10 cellular contexts compared by ENCODE assay signal in the genomic region with DNA sequence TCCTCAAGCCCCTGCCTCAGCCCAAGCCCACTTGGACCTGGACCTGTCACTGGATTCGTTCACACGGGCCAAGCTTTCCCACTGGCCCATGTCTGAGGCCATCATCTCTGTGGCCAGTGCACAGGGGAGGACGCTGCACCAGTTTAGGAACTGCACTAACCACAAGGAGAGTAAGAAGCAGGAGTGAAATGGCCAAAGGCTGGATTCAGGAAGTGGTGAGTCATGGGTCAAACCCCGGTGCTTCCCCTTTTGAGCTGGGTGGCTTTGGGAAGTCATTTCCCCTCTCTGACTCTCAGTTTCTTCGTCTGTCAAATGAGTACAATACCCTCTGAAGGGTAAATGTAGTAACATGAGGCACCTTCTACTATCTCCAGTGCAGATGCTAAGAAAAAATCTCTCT.
DNase-seq lines count a peak whose midpoint lies in the region; ATAC-seq and TF ChIP-seq lines count a peak whose summit lies in the region.
"Had no signal": no experiment of that assay in that cellular context is flagged by ENCODE, and none has a peak within 500 bp of the region (broad histone marks: within the 10 kb centered on the region; RNA-seq: fewer than 3 reads in every experiment).

No MANE protein-coding gene starts in this region.

- H3K9me3 Mint-ChIP-seq in naive thymus-derived CD4-positive, alpha-beta T cell = peaks cover 0 to 1% (median 0%) of the 10 kb centered on the region in 11 donors

- DNase-seq in Caki2 (ENCODE audit: low read depth) (peak; percentile 37), NCI-H226 (peak; percentile 67), colonic mucosa (peak; percentile 35), germinal center (ENCODE audit: low spot score) (no peak)
- DNase-seq in naive thymus-derived CD4-positive, alpha-beta T cell = no peak
- DNase-seq: NCI-H1694 had no signal

- POLR2A ChIA-PET in naive thymus-derived CD4-positive, alpha-beta T cell (lab: Charles Lee) = no interaction called here

- H3K4me3 Mint-ChIP-seq in naive thymus-derived CD4-positive, alpha-beta T cell = peak overlapping the region in 2 of 10 donors; percentile 43 to 67

- peaks cover 16 to 37% (median 27%) of the 10 kb centered on the region in 5 donors for H3K27me3 Mint-ChIP-seq in naive thymus-derived CD4-positive, alpha-beta T cell

- CTCF ChIA-PET in naive thymus-derived CD4-positive, alpha-beta T cell (lab: Charles Lee) = interaction anchor here (0.6 kb wide), 2 partner anchors 193 to 268 kb away, joined by 3 read pairs; no protein-coding TSS in a partner anchor

- TF ChIP-seq CTCF in colonic mucosa (IDR thresholded peaks at IDR 0.05) = no peak

- intact Hi-C loops in colonic mucosa (cut with DNase I) = no loop called here
- intact Hi-C loops in naive thymus-derived CD4-positive, alpha-beta T cell (cut with micrococcal nuclease) = no loop called here

- no peak overlapping the region for H3K4me3 ChIP-seq in colonic mucosa
- no peak overlapping the region for H3K4me3 ChIP-seq in naive thymus-derived CD4-positive, alpha-beta T cell (ENCODE audit: low read length)
- H3K4me3 ChIP-seq: breast epithelium had no signal

- in situ Hi-C loops in Caki2 (cut with HindIII; ENCODE audit: low pct_unique_long_range_greater_than_20kb, low sequenced_read_pairs) = no loop called here

- peaks cover 0 to 4% (median 0%) of the 10 kb centered on the region in 5 donors for H3K36me3 Mint-ChIP-seq in naive thymus-derived CD4-positive, alpha-beta T cell

- peak overlapping the region in 1 of 9 donors; percentile 56 for H3K27ac Mint-ChIP-seq in naive thymus-derived CD4-positive, alpha-beta T cell

- peaks cover 12% of the 10 kb centered on the region for H3K27me3 ChIP-seq in colonic mucosa
- peaks cover 0 to 4% of the 10 kb centered on the region in 2 donors for H3K27me3 ChIP-seq in naive thymus-derived CD4-positive, alpha-beta T cell (ENCODE audit: control insufficient read depth in 2 of 2, insufficient read depth in 2 of 2, low read length in 2 of 2)

- no peak overlapping the region for H3K9ac ChIP-seq in colonic mucosa (ENCODE audit: low read depth in 2 of 2, low read length in 2 of 2)

- H3K27ac ChIP-seq in colonic mucosa = no peak overlapping the region
- no peak overlapping the region for H3K27ac ChIP-seq in naive thymus-derived CD4-positive, alpha-beta T cell (ENCODE audit: low read depth, low read length)

- peaks cover 9 to 53% (median 25%) of the 10 kb centered on the region in 7 donors for H3K4me1 Mint-ChIP-seq in naive thymus-derived CD4-positive, alpha-beta T cell

- no peaks in the 10 kb centered on the region for H3K4me1 ChIP-seq in colonic mucosa
- peaks cover 6 to 14% of the 10 kb centered on the region in 2 donors for H3K4me1 ChIP-seq in naive thymus-derived CD4-positive, alpha-beta T cell (ENCODE audit: control insufficient read depth in 2 of 2, insufficient read depth in 2 of 2, low read length in 2 of 2)
- H3K4me1 ChIP-seq: breast epithelium had no signal

- peak; percentile 84 for ATAC-seq in naive thymus-derived CD4-positive, alpha-beta T cell
- ATAC-seq in activated CD4-positive, CD25-positive, alpha-beta regulatory T cell treated with anti-CD3 and anti-CD28 coated beads, Interleukin-2, amount 50 U/mL, for 24 hours = no peak
- no peak for ATAC-seq in GM21390 (IDR thresholded peaks at IDR 0.05; ENCODE audit: unreplicated experiment)
- ATAC-seq in GM21723 (IDR thresholded peaks at IDR 0.05; ENCODE audit: unreplicated experiment) = no peak

- no peaks in the 10 kb centered on the region for H3K36me3 ChIP-seq in colonic mucosa
- no peaks in the 10 kb centered on the region for H3K36me3 ChIP-seq in naive thymus-derived CD4-positive, alpha-beta T cell (ENCODE audit: control insufficient read depth in 2 of 3, insufficient read depth in 3 of 3, low read length in 3 of 3)
- H3K36me3 ChIP-seq: breast epithelium had no signal

- no peaks in the 10 kb centered on the region for H3K9me3 ChIP-seq in colonic mucosa
- no peaks in the 10 kb centered on the region for H3K9me3 ChIP-seq in naive thymus-derived CD4-positive, alpha-beta T cell (ENCODE audit: control insufficient read depth in 2 of 3, low read length in 3 of 3)
- H3K9me3 ChIP-seq: breast epithelium had no signal

Comparison
In these comparisons a context has a peak if more than half of its experiments do, and no peak if none do; other contexts are left out.
1. DNase-seq: peak in Caki2 (single experiment), NCI-H226 (single experiment) and colonic mucosa (single experiment); none in naive thymus-derived CD4-positive, alpha-beta T cell (0 of 9) and germinal center (single experiment).